25 cellular contexts compared by ENCODE assay signal in the genomic region with DNA sequence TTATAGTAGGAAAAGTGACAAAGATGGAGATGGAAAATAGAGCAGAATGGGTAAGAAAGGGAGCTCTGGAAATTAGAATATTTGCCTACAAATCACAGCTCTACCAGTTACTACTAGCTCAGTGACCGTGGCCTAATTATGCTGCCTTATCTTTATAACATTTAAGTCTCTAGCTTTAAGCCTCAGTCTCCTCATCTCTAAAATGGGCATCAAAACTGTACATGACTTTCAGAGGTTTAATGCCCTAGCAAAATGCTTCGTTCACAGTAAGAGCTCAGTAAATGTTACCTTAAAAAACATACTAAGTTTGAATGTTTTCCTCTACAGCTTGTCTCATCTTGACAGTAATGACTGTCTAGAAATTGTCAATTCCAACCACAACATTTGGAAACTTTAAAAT.
"Had no signal": no experiment of that assay in that cellular context is flagged by ENCODE, and none has a peak within 500 bp of the region (broad histone marks: within the 10 kb centered on the region; RNA-seq: fewer than 3 reads in every experiment).

No MANE protein-coding gene starts in this region.

- H3K36me3 ChIP-seq: ascending aorta, colonic mucosa had no signal

- H3K4me1 ChIP-seq: ascending aorta, colonic mucosa had no signal

- H3K27ac ChIP-seq: ascending aorta, colonic mucosa had no signal

- H3K9me3 ChIP-seq: ascending aorta, colonic mucosa had no signal

- H3K4me3 ChIP-seq: ascending aorta, colonic mucosa had no signal

- H3K27me3 ChIP-seq: ascending aorta, colonic mucosa had no signal

- FAIRE-seq: endometrium, frontal cortex had no signal

- ATAC-seq: activated CD4-positive, alpha-beta T cell treated with anti-CD3 and anti-CD28 coated beads for 36 hours; activated CD8-positive, alpha-beta memory T cell treated with anti-CD3 and anti-CD28 coated beads, Interleukin-2, amount 10 ng/mL, durations not matched to agents 7 days and 5 days; activated CD8-positive, alpha-beta T cell treated with anti-CD3 and anti-CD28 coated beads, Interleukin-2, amount 10 ng/mL, durations not matched to agents 7 days and 5 days; activated naive CD4-positive, alpha-beta T cell treated with anti-CD3 and anti-CD28 coated beads, Interleukin-2, amount 50 U/mL, for 72 hours; esophagus mucosa had no signal

- DNase-seq: activated CD4-positive, alpha-beta memory T cell treated with anti-CD3 and anti-CD28 coated beads for 36 hours; activated CD4-positive, alpha-beta T cell treated with anti-CD3 and anti-CD28 coated beads for 36 hours; activated CD4-positive, alpha-beta T cell treated with anti-CD3 and anti-CD28 coated beads, Interleukin-2, amount 10 ng/mL, durations not matched to agents 24 days and 14 days; activated CD4-positive, CD25-positive, alpha-beta regulatory T cell; activated CD4-positive, CD25-positive, alpha-beta regulatory T cell treated with anti-CD3 and anti-CD28 coated beads, Interleukin-2, amount 50 U/mL, for 72 hours; activated CD8-positive, alpha-beta memory T cell treated with anti-CD3 and anti-CD28 coated beads, Interleukin-2, amount 10 ng/mL, durations not matched to agents 7 days and 5 days; activated CD8-positive, alpha-beta memory T cell treated with anti-CD3 and anti-CD28 coated beads, Interleukin-2, amount 50 U/mL, for 4 hours; activated CD8-positive, alpha-beta T cell treated with anti-CD3 and anti-CD28 coated beads, Interleukin-2, amount 10 ng/mL, durations not matched to agents 7 days and 5 days; activated effector memory CD4-positive, alpha-beta T cell treated with anti-CD3 and anti-CD28 coated beads, Interleukin-2, amount 50 U/mL, for 16 hours; activated naive CD4-positive, alpha-beta T cell treated with anti-CD3 and anti-CD28 coated beads, Interleukin-2, amount 10 ng/mL, durations not matched to agents 7 days and 5 days; activated naive CD8-positive, alpha-beta T cell treated with anti-CD3 and anti-CD28 coated beads, Interleukin-2, amount 10 ng/mL, durations not matched to agents 7 days and 5 days; activated T-cell treated with anti-CD3 and anti-CD28 coated beads, Interleukin-2, amount 50 U/mL, for 1 hour; activated T-cell treated with anti-CD3 and anti-CD28 coated beads, Interleukin-2, amount 50 U/mL, for 48 hours; central memory CD4-positive, alpha-beta T cell; cerebellar nuclear complex; colonic mucosa; effector CD8-positive, alpha-beta T cell; foreskin fibroblast; glutamatergic neuron; T-helper 2 cell had no signal
